ENCODE assay signal across 17 cellular contexts in the genomic region with DNA sequence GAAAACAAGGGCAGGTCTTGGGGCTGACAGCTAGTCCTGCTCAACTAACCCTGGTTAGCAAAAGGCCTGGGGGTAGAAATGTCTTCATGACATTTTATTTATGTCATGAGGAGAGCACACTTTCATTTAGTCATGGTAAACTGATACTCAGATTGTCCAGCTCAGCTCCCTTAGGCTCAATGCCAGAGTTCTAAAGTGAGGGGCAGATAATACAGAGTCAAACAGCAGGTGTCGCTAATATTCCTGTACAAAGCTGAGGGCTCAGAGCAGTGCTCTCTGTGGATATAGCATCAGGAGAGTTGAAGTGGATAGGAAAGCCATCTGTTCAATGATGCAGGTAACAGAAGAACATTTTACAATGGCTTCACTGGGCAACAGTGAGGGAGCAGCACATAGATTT. TPM values are rescaled to one million over a fixed set of nuclear protein-coding genes. Genes with fewer than 3 reads are reported as not detected.
DNase-seq lines count a peak whose midpoint lies in the region; ATAC-seq and TF ChIP-seq lines count a peak whose summit lies in the region.
"Had no signal": no experiment of that assay in that cellular context is flagged by ENCODE, and none has a peak within 500 bp of the region (broad histone marks: within the 10 kb centered on the region; RNA-seq: fewer than 3 reads in every experiment).

No MANE protein-coding gene starts in this region.

- H3K4me3 Mint-ChIP-seq in HFFc6 = no peak overlapping the region
- H3K4me3 Mint-ChIP-seq: CD4-positive, CD25-positive, alpha-beta regulatory T cell; neural crest cell had no signal

- H3K79me2 ChIP-seq in OCI-LY1 (ENCODE audit: insufficient read depth, low read length) = no peaks in the 10 kb centered on the region

- H3K9ac ChIP-seq in OCI-LY1 (ENCODE audit: low read length) = no peak overlapping the region

- H3K36me3 Mint-ChIP-seq in HFFc6 (ENCODE audit: low read depth) = no peaks in the 10 kb centered on the region
- H3K36me3 Mint-ChIP-seq: CD4-positive, CD25-positive, alpha-beta regulatory T cell had no signal

- no peaks in the 10 kb centered on the region for H3F3A ChIP-seq in OCI-LY1 (ENCODE audit: insufficient read depth, low read length)

- H3K27me3 Mint-ChIP-seq in HFFc6 (ENCODE audit: insufficient read depth) = no peaks in the 10 kb centered on the region; the same call in 1 of the 2 replicates
- H3K27me3 Mint-ChIP-seq: CD4-positive, CD25-positive, alpha-beta regulatory T cell had no signal

- DNase-seq in Daoy (ENCODE audit: low read depth) (peak; percentile 28), HFFc6 (no peak), epithelial cell of proximal tubule (ENCODE audit: low read depth) (no peak), Ammon's horn (ENCODE audit: low spot score) (no peak), DMS79 (lab: John Stamatoyannopoulos, UW) (no peak)
- no peak for DNase-seq in activated naive CD4-positive, alpha-beta T cell treated with Interleukin-2 at 50 U/mL for 16 hours
- DNase-seq: activated CD4-positive, alpha-beta T cell treated with anti-CD3 and anti-CD28 coated beads, Interleukin-2, amount 50 U/mL, for 48 hours; CD4-positive, CD25-positive, alpha-beta regulatory T cell; heart left ventricle; left ventricle myocardium superior; PC-9; T-helper 2 cell had no signal

- no peaks in the 10 kb centered on the region for H3K9me3 ChIP-seq in OCI-LY1 (ENCODE audit: low read length)
- H3K9me3 ChIP-seq: thoracic aorta had no signal

- TF ChIP-seq CTCF in HFFc6 (IDR thresholded peaks at IDR 0.05) (0 out of 2 replicates have a peak, but pooled peaks have one; percentile 10), OCI-LY1 (IDR thresholded peaks at IDR 0.05; ENCODE audit: low read length) (peak; percentile 50; the same call in 1 of the 2 replicates), epithelial cell of proximal tubule (conservative IDR thresholded peaks at IDR 0.05; ENCODE audit: low read depth, low read length) (peak; percentile 34)

- no peak overlapping the region for H3K4me2 ChIP-seq in OCI-LY1 (ENCODE audit: low read length)
- H3K4me2 ChIP-seq: PC-9, smooth muscle cell had no signal

- no peaks in the 10 kb centered on the region for H3K4me1 ChIP-seq in OCI-LY1 (ENCODE audit: insufficient read depth, low read length, severe bottlenecking)
- H3K4me1 ChIP-seq: heart left ventricle had no signal

- no peak overlapping the region for H2AFZ ChIP-seq in OCI-LY1 (ENCODE audit: low read length)
- H2AFZ ChIP-seq: PC-9 had no signal

- no peak overlapping the region for H3K27ac Mint-ChIP-seq in HFFc6
- H3K27ac Mint-ChIP-seq: CD4-positive, CD25-positive, alpha-beta regulatory T cell had no signal

- H3K4me1 Mint-ChIP-seq in HFFc6 (ENCODE audit: low read depth) = no peaks in the 10 kb centered on the region
- H3K4me1 Mint-ChIP-seq: CD4-positive, CD25-positive, alpha-beta regulatory T cell; neural crest cell had no signal

- no peak overlapping the region for H3K27ac ChIP-seq in OCI-LY1 (ENCODE audit: low read depth, low read length, poor library complexity, severe bottlenecking)
- H3K27ac ChIP-seq: heart left ventricle, PC-9, thoracic aorta had no signal

- H4K20me1 ChIP-seq in OCI-LY1 (ENCODE audit: insufficient read depth, low read length) = no peaks in the 10 kb centered on the region

- ATAC-seq in HG03135 (IDR thresholded peaks at IDR 0.05; ENCODE audit: unreplicated experiment) = no peak
- ATAC-seq: heart left ventricle, left ventricle myocardium superior had no signal

- H3K9me3 Mint-ChIP-seq in HFFc6 = no peaks in the 10 kb centered on the region
- H3K9me3 Mint-ChIP-seq: neural crest cell had no signal

- no peaks in the 10 kb centered on the region for H3K27me3 ChIP-seq in OCI-LY1 (ENCODE audit: insufficient read depth, low read length)
- H3K27me3 ChIP-seq: heart left ventricle had no signal

- no peaks in the 10 kb centered on the region for H3K36me3 ChIP-seq in OCI-LY1 (ENCODE audit: insufficient read depth, low read length)
- H3K36me3 ChIP-seq: heart left ventricle, thoracic aorta had no signal

- no peaks in the 10 kb centered on the region for H3K9me2 ChIP-seq in OCI-LY1 (ENCODE audit: low read depth, low read length)

- no peak overlapping the region for H3K4me3 ChIP-seq in OCI-LY1 (ENCODE audit: low read depth, low read length, poor library complexity, severe bottlenecking)
- no peak overlapping the region for H3K4me3 ChIP-seq in epithelial cell of proximal tubule (ENCODE audit: low read depth, low read length)
- H3K4me3 ChIP-seq: heart left ventricle, PC-9, smooth muscle cell, thoracic aorta had no signal

RNA-seq across cellular contexts. Expression of gene CALCR, which starts 26.8 kb away (rescaled TPM):
- not detected in 2 replicates for total RNA-seq in Daoy (2014; rRNA removed; shearing (Covaris generic))
- total RNA-seq in HFFc6 (2021; fragmentation: NEBNext Ultra II Directional; extraction: Animal tissue kit (Norgen Biotek cat#: 25700)) = not detected
- total RNA-seq in epithelial cell of proximal tubule = not detected in 2 replicates
- total RNA-seq: CD4-positive, CD25-positive, alpha-beta regulatory T cell; left ventricle myocardium superior; PC-9; smooth muscle cell; thoracic aorta had no signal
